ENCODE assay signal across 2 cellular contexts in the genomic region with DNA sequence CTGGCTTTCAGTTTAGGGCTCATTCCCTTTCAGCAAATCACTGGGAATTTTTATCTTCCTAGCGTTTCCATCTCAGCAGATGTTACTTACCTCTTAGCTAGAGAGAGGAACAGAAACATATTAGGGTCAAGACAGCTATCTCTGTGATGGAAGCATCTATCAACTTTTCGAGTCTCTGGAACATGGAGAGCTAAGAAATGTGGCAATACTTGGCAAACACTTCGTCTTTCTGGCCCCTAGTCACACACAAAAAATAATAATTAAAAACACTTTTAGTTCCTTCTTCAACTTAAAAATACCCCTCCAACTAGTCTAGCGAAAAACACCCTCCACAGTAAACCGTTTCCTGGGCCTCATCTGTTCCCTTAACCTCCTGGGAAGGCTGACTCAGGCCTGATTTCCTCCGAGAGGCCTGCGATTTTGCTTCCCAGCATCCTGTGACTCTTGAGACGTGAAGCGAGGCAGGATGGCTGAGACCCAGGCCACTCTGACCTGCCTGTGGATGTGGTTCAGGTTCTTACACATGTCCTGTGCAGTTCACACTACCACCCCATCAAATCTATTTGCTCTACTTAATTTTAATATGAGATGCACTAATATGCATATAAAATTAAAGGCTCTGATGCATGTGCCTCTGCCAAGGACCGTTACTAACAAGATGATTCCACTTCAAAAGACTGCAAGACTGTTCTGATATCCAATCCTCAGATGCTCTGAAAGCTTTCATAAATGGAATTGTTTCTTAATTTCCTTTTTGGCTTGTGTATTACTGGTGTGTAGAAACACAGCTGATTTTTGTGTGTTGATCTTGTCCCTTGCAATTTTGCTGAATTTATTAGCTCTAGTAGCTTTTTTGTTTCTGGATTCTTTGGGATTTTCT.
TF ChIP-seq lines count a peak whose summit lies in the region.

No MANE protein-coding gene starts in this region.

TF ChIP-seq in IMR-90, 13 proteins besides CTCF, POLR2A, EP300 and RAD21:
- TF ChIP-seq RCOR1 (IDR thresholded peaks at IDR 0.05; ENCODE audit: insufficient replicate concordance, low read length): no peak
- no peak for TF ChIP-seq RFX5 (IDR thresholded peaks at IDR 0.05; ENCODE audit: low read depth, low read length)
- no peak for TF ChIP-seq FOS (IDR thresholded peaks at IDR 0.05; ENCODE audit: low read depth, low read length)
- TF ChIP-seq MXI1 (IDR thresholded peaks at IDR 0.05; ENCODE audit: borderline replicate concordance, low read depth, low read length): no peak
- TF ChIP-seq SMC3 (IDR thresholded peaks at IDR 0.05; ENCODE audit: low read depth, low read length): no peak
- no peak for TF ChIP-seq ELK1 (IDR thresholded peaks at IDR 0.05; ENCODE audit: borderline replicate concordance, low read depth, low read length)
- no peak for TF ChIP-seq CHD1 (IDR thresholded peaks at IDR 0.05; ENCODE audit: low read depth, low read length)
- TF ChIP-seq NFE2L2 (IDR thresholded peaks at IDR 0.05; ENCODE audit: low read depth, low read length): no peak
- TF ChIP-seq BHLHE40 (IDR thresholded peaks at IDR 0.05; ENCODE audit: low read depth, low read length): no peak
- peak; percentile 22; the same call in 1 of the 2 replicates for TF ChIP-seq MAFK (IDR thresholded peaks at IDR 0.05; ENCODE audit: low read depth, low read length)
- TF ChIP-seq MAZ (IDR thresholded peaks at IDR 0.05; ENCODE audit: borderline replicate concordance, low read depth, low read length): no peak
- peak; percentile 70 for TF ChIP-seq CEBPB (IDR thresholded peaks at IDR 0.05; ENCODE audit: low read depth, low read length)
- no peak for TF ChIP-seq USF2 (IDR thresholded peaks at IDR 0.05; ENCODE audit: low read depth, low read length)

TF ChIP-seq in K562, 482 proteins besides CTCF, POLR2A, EP300 and RAD21:
- no peak for TF ChIP-seq EHMT2 (IDR thresholded peaks at IDR 0.05)
- TF ChIP-seq, protein P1, sequence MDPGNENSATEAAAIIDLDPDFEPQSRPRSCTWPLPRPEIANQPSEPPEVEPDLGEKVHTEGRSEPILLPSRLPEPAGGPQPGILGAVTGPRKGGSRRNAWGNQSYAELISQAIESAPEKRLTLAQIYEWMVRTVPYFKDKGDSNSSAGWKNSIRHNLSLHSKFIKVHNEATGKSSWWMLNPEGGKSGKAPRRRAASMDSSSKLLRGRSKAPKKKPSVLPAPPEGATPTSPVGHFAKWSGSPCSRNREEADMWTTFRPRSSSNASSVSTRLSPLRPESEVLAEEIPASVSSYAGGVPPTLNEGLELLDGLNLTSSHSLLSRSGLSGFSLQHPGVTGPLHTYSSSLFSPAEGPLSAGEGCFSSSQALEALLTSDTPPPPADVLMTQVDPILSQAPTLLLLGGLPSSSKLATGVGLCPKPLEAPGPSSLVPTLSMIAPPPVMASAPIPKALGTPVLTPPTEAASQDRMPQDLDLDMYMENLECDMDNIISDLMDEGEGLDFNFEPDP (CRISPR knock-in tag; IDR thresholded peaks at IDR 0.05): no peak
- TF ChIP-seq HBP1 (CRISPR knock-in tag; IDR thresholded peaks at IDR 0.05): 0 out of 2 replicates have a peak, but pooled peaks have one; percentile 41
